In the genomic region with DNA sequence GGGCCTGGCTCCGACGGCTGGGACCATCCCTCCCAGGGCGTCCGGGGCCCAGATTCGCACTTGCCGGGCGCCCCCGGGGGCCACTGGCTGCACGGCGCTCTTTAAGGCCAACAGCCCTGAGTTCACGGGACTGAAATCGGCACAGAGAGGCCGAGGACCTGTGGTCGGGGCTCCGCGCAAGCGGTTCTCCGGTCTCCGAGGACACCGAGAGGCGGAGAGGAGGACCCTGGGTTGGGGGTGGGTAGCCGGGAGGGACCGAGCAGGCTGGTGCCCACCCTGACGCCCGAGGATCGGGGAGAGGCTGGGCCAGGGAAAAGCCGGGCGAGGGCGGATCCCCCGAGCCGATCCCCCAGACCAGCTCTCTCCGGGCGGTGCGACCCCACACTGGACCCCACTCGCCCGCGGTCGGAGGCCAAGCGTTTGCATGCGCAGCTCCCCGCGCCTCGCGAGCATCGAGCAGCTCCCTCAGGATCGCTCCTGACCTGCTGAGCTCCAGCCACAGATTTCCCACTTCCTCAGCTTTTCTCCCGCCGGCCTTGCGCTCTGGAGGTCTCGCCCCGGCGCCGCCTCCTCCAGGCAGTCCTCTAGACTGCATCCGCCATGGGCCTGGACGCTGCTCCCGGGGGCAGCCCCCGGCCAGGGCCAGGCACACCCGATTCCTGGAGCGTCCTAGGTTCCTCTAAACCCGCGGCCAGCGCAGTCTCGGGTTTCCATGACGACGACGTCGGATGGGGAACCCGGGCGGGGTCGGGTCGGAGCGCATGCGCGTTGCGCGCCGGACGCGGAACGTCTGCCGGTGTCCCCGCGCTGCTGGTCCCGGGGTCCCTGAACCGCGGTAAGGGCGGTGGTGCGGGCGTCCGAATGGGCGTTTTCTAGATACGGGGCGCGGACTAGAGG, we compare ENCODE assay signal across 8 cellular contexts. TPM values are rescaled to one million over a fixed set of nuclear protein-coding genes. Genes with fewer than 3 reads are reported as not detected.
A peak's percentile ranks its signal among the peaks of the same experiment; 100 is the strongest.
DNase-seq lines count a peak whose midpoint lies in the region; ATAC-seq and TF ChIP-seq lines count a peak whose summit lies in the region.

No MANE protein-coding gene starts in this region.

- ATAC-seq in WTC11 (peak; percentile 84), GM21423 (IDR thresholded peaks at IDR 0.05; ENCODE audit: unreplicated experiment) (no peak)

- H3K27ac ChIP-seq in smooth muscle cell (ENCODE audit: low read depth) = no peak overlapping the region

- H3K4me2 ChIP-seq in smooth muscle cell = peak overlapping the region; percentile 86

- H3K4me1 ChIP-seq in smooth muscle cell (ENCODE audit: low read depth) = peaks cover 6% of the 10 kb centered on the region

- no peaks in the 10 kb centered on the region for H3K9me3 ChIP-seq in smooth muscle cell (replicated peaks; ENCODE audit: low read depth)

- WGBS in smooth muscle cell (ENCODE audit: low lambda C conversion rate) = 2% methylated on average over 65 of the region's 94 CpGs

- no peak overlapping the region for H3K9ac ChIP-seq in smooth muscle cell (ENCODE audit: low read depth)

- H3K79me2 ChIP-seq in smooth muscle cell (ENCODE audit: low read depth) = no peaks in the 10 kb centered on the region

- peak overlapping the region; percentile 78 to 82 for H3K4me3 ChIP-seq in cardiac fibroblast (replicated peaks in 1 of 2; ENCODE audit: low read depth in 2 of 2, low read length in 2 of 2)
- H3K4me3 ChIP-seq in smooth muscle cell = peak overlapping the region; percentile 91

- POLR2A ChIA-PET in WTC11 (lab: Charles Lee) = no interaction called here

- peak; percentile 41 for DNase-seq in GF-D8 (lab: John Stamatoyannopoulos, UW)
- DNase-seq in HFFc6 = peak; percentile 68
- DNase-seq in NCI-H1694 treated with DMSO at 0.1 percent for 48 hours (lab: John Stamatoyannopoulos, UW) = peak; percentile 47
- peak; percentile 95 for DNase-seq in WTC11 (ENCODE audit: low spot score)
- DNase-seq in cardiac fibroblast (ENCODE audit: low read depth in 2 of 2) = peak; percentile 78 to 80
- peak; percentile 59 for DNase-seq in iris pigment epithelial cell (ENCODE audit: low read depth)
- peak; percentile 36 for DNase-seq in smooth muscle cell (lab: John Stamatoyannopoulos, UW; ENCODE audit: unreplicated experiment)

- H3K27me3 Mint-ChIP-seq in HFFc6 (ENCODE audit: insufficient read depth) (peaks cover 13% of the 10 kb centered on the region), WTC11 (ENCODE audit: low read depth) (peaks cover 69% of the 10 kb centered on the region)

- H3K9me3 Mint-ChIP-seq in HFFc6 (no peaks in the 10 kb centered on the region), WTC11 (no peaks in the 10 kb centered on the region)

- H3K36me3 Mint-ChIP-seq in HFFc6 (ENCODE audit: low read depth) (no peaks in the 10 kb centered on the region), WTC11 (no peaks in the 10 kb centered on the region)

- no peaks in the 10 kb centered on the region for H3K36me3 ChIP-seq in smooth muscle cell (ENCODE audit: low read depth)

- no peaks in the 10 kb centered on the region for H3F3A ChIP-seq in smooth muscle cell (ENCODE audit: low read depth)

- H3K27me3 ChIP-seq in smooth muscle cell (ENCODE audit: low read depth) = peaks cover 29% of the 10 kb centered on the region

- H3K4me1 Mint-ChIP-seq in HFFc6 (ENCODE audit: low read depth) (no peaks in the 10 kb centered on the region; the same call in 1 of the 2 replicates), WTC11 (no peaks in the 10 kb centered on the region)

- H3K27ac Mint-ChIP-seq in HFFc6 = no peak overlapping the region
- no peak overlapping the region for H3K27ac Mint-ChIP-seq in WTC11

- H2AFZ ChIP-seq in smooth muscle cell (ENCODE audit: low read depth) = peak overlapping the region; percentile 91

- peak overlapping the region; percentile 87 for H3K4me3 Mint-ChIP-seq in HFFc6
- H3K4me3 Mint-ChIP-seq in WTC11 = peak overlapping the region; percentile 75

- CTCF ChIA-PET in WTC11 (lab: Charles Lee) = interaction anchor here (0.6 to 1.6 kb wide), 7 partner anchors 10 to 179 kb away, joined by 3 to 6 read pairs (median 3); a partner anchor contains a TSS

- TF ChIP-seq CTCF in HFFc6 (IDR thresholded peaks at IDR 0.05) = no peak
- no peak for TF ChIP-seq CTCF in WTC11 (IDR thresholded peaks at IDR 0.05)
- TF ChIP-seq CTCF in cardiac fibroblast (IDR thresholded peaks at IDR 0.05; ENCODE audit: low read depth, low read length) = no peak
- no peak for TF ChIP-seq CTCF in smooth muscle cell (IDR thresholded peaks at IDR 0.05; ENCODE audit: borderline replicate concordance, insufficient read depth, poor library complexity, severe bottlenecking)

- peaks cover 9% of the 10 kb centered on the region for H4K20me1 ChIP-seq in smooth muscle cell (ENCODE audit: low read depth)

TF ChIP-seq in WTC11, 78 proteins besides CTCF, POLR2A, EP300 and RAD21 (continues in another document):
- TF ChIP-seq ZNF317 (CRISPR knock-in tag; IDR thresholded peaks at IDR 0.05; ENCODE audit: borderline replicate concordance, low read depth) (no peak), GABPB1 (CRISPR knock-in tag; IDR thresholded peaks at IDR 0.05) (no peak), NFATC4 (CRISPR knock-in tag; IDR thresholded peaks at IDR 0.05) (no peak), FOXP1 (CRISPR knock-in tag; IDR thresholded peaks at IDR 0.05; ENCODE audit: borderline replicate concordance) (peak; percentile 24; the same call in 1 of the 2 replicates), PRRX2 (CRISPR knock-in tag; IDR thresholded peaks at IDR 0.05) (no peak), ZNF423 (CRISPR knock-in tag; IDR thresholded peaks at IDR 0.05) (no peak), ETV6 (CRISPR knock-in tag; IDR thresholded peaks at IDR 0.05) (peak; percentile 84)
- TF ChIP-seq, protein P1, sequence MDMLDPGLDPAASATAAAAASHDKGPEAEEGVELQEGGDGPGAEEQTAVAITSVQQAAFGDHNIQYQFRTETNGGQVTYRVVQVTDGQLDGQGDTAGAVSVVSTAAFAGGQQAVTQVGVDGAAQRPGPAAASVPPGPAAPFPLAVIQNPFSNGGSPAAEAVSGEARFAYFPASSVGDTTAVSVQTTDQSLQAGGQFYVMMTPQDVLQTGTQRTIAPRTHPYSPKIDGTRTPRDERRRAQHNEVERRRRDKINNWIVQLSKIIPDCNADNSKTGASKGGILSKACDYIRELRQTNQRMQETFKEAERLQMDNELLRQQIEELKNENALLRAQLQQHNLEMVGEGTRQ (CRISPR knock-in tag; IDR thresholded peaks at IDR 0.05) = no peak
- TF ChIP-seq, protein P2, sequence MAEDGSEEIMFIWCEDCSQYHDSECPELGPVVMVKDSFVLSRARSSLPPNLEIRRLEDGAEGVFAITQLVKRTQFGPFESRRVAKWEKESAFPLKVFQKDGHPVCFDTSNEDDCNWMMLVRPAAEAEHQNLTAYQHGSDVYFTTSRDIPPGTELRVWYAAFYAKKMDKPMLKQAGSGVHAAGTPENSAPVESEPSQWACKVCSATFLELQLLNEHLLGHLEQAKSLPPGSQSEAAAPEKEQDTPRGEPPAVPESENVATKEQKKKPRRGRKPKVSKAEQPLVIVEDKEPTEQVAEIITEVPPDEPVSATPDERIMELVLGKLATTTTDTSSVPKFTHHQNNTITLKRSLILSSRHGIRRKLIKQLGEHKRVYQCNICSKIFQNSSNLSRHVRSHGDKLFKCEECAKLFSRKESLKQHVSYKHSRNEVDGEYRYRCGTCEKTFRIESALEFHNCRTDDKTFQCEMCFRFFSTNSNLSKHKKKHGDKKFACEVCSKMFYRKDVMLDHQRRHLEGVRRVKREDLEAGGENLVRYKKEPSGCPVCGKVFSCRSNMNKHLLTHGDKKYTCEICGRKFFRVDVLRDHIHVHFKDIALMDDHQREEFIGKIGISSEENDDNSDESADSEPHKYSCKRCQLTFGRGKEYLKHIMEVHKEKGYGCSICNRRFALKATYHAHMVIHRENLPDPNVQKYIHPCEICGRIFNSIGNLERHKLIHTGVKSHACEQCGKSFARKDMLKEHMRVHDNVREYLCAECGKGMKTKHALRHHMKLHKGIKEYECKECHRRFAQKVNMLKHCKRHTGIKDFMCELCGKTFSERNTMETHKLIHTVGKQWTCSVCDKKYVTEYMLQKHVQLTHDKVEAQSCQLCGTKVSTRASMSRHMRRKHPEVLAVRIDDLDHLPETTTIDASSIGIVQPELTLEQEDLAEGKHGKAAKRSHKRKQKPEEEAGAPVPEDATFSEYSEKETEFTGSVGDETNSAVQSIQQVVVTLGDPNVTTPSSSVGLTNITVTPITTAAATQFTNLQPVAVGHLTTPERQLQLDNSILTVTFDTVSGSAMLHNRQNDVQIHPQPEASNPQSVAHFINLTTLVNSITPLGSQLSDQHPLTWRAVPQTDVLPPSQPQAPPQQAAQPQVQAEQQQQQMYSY (CRISPR knock-in tag; IDR thresholded peaks at IDR 0.05) = peak; percentile 45; the same call in 1 of the 2 replicates
- TF ChIP-seq, protein P3, sequence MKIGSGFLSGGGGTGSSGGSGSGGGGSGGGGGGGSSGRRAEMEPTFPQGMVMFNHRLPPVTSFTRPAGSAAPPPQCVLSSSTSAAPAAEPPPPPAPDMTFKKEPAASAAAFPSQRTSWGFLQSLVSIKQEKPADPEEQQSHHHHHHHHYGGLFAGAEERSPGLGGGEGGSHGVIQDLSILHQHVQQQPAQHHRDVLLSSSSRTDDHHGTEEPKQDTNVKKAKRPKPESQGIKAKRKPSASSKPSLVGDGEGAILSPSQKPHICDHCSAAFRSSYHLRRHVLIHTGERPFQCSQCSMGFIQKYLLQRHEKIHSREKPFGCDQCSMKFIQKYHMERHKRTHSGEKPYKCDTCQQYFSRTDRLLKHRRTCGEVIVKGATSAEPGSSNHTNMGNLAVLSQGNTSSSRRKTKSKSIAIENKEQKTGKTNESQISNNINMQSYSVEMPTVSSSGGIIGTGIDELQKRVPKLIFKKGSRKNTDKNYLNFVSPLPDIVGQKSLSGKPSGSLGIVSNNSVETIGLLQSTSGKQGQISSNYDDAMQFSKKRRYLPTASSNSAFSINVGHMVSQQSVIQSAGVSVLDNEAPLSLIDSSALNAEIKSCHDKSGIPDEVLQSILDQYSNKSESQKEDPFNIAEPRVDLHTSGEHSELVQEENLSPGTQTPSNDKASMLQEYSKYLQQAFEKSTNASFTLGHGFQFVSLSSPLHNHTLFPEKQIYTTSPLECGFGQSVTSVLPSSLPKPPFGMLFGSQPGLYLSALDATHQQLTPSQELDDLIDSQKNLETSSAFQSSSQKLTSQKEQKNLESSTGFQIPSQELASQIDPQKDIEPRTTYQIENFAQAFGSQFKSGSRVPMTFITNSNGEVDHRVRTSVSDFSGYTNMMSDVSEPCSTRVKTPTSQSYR (CRISPR knock-in tag; IDR thresholded peaks at IDR 0.05) = peak; percentile 14; the same call in 1 of the 2 replicates

RNA-seq across cellular contexts. Expression of a gene that starts 17.6 kb away (rescaled TPM):
- under 1 TPM in 5 of 6 experiments, not detected in 1; 0.05 to 0.14 (median 0.11) TPM for total RNA-seq in HFFc6 (2021; fragmentation: NEBNext Ultra II Directional; extraction: Animal tissue kit (Norgen Biotek cat#: 25700))
- total RNA-seq in WTC11 (2021) = 19.7 to 20.2 TPM (median 20.0 TPM) in 3 replicates
- not detected in 2 replicates for total RNA-seq in smooth muscle cell
- polyA plus RNA-seq in smooth muscle cell = not detected in 2 replicates

RNA-seq across cellular contexts. Expression of a gene that starts 32.7 kb away (rescaled TPM):
- 10 to 100 TPM; 19.2 to 21.2 (median 20.2) TPM for total RNA-seq in HFFc6 (2021; fragmentation: NEBNext Ultra II Directional; extraction: Animal tissue kit (Norgen Biotek cat#: 25700))
- 63.3 to 72.6 TPM (median 69.2 TPM) in 3 replicates for total RNA-seq in WTC11 (2021)
- 16.3 and 17.0 TPM in 2 replicates for total RNA-seq in smooth muscle cell
- 33.7 and 36.4 TPM in 2 replicates for polyA plus RNA-seq in smooth muscle cell

Comparison
In these comparisons a context has a peak if more than half of its experiments do, and no peak if none do; other contexts are left out.
1. DNase-seq: peak in every context shown above with its lines; median percentile 95 in WTC11; 79 in cardiac fibroblast; 68 in HFFc6; 59 in iris pigment epithelial cell; 47 in NCI-H1694 treated with DMSO at 0.1 percent for 48 hours; 41 in GF-D8; 36 in smooth muscle cell.
2. RNA of a gene that starts 17.6 kb away (total RNA-seq): 19.7 to 20.2 TPM in WTC11; 0.05 to 0.14 TPM in HFFc6 and not detected in smooth muscle cell; every median in the first group is over 10 times any median in the second.